Comparison of ENCODE assay signal across 1 cellular context in genomic region chr9:99024959-99025358, GRCh38.
A peak's percentile ranks its signal among the peaks of the same experiment; 100 is the strongest.
TF ChIP-seq lines count a peak whose summit lies in the region.

No MANE protein-coding gene starts in this region.

TF ChIP-seq in IMR-90, 13 proteins besides CTCF, POLR2A, EP300 and RAD21:
- TF ChIP-seq CEBPB (IDR thresholded peaks at IDR 0.05; ENCODE audit: low read depth, low read length) (peak; percentile 70), MXI1 (IDR thresholded peaks at IDR 0.05; ENCODE audit: borderline replicate concordance, low read depth, low read length) (no peak), FOS (IDR thresholded peaks at IDR 0.05; ENCODE audit: low read depth, low read length) (peak; percentile 46; the same call in 1 of the 2 replicates), MAFK (IDR thresholded peaks at IDR 0.05; ENCODE audit: low read depth, low read length) (no peak), RCOR1 (IDR thresholded peaks at IDR 0.05; ENCODE audit: insufficient replicate concordance, low read length) (no peak), BHLHE40 (IDR thresholded peaks at IDR 0.05; ENCODE audit: low read depth, low read length) (no peak), SMC3 (IDR thresholded peaks at IDR 0.05; ENCODE audit: low read depth, low read length) (no peak), RFX5 (IDR thresholded peaks at IDR 0.05; ENCODE audit: low read depth, low read length) (no peak), CHD1 (IDR thresholded peaks at IDR 0.05; ENCODE audit: low read depth, low read length) (no peak), USF2 (IDR thresholded peaks at IDR 0.05; ENCODE audit: low read depth, low read length) (no peak), MAZ (IDR thresholded peaks at IDR 0.05; ENCODE audit: borderline replicate concordance, low read depth, low read length) (peak; percentile 50; the same call in 1 of the 2 replicates)
- TF ChIP-seq, protein P1, sequence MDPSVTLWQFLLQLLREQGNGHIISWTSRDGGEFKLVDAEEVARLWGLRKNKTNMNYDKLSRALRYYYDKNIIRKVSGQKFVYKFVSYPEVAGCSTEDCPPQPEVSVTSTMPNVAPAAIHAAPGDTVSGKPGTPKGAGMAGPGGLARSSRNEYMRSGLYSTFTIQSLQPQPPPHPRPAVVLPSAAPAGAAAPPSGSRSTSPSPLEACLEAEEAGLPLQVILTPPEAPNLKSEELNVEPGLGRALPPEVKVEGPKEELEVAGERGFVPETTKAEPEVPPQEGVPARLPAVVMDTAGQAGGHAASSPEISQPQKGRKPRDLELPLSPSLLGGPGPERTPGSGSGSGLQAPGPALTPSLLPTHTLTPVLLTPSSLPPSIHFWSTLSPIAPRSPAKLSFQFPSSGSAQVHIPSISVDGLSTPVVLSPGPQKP (IDR thresholded peaks at IDR 0.05; ENCODE audit: borderline replicate concordance, low read depth, low read length) = no peak
TF ChIP-seq in IMR-90: peak in this region for 3.
